12 cellular contexts compared by ENCODE assay signal in the genomic region with DNA sequence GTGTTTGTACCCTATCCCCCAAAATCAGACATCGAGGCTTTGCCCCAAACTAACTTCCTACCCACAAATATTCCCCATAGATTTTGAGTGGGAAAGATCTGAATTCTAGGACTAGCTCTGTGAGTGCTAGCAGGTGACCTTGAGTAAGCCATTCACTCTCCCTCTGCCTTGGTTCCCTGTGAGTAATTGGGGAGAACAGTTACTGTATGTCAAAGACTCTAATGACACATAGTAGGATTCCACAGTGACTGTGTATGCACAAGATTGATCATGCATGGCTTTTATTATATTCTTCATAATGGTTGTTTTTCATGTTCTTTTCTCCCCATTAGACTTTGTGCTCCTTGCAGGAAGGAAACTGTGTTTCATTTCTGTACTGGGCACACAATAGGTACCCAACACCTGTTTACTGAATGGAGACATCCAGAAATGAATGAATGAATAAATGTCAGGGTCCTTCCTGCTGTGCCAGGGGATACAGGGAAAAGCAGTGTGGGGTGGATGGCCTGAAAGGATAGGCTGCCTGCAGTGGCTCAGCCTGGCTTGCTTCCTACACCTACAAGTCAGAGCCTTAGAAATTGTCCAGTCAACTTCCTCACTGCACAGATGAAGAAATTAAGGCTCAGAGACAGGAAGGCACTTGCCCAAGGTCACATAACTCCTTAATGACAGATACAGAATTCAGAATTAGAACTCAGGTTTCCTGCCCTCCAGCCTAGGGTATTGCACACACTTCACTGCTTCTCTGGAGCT. TPM values are rescaled to one million over a fixed set of nuclear protein-coding genes. Genes with fewer than 3 reads are reported as not detected.
DNase-seq lines count a peak whose midpoint lies in the region; ATAC-seq and TF ChIP-seq lines count a peak whose summit lies in the region.
"Had no signal": no experiment of that assay in that cellular context is flagged by ENCODE, and none has a peak within 500 bp of the region (broad histone marks: within the 10 kb centered on the region; RNA-seq: fewer than 3 reads in every experiment).

No MANE protein-coding gene starts in this region.

- peaks cover 3% of the 10 kb centered on the region for H3K4me1 ChIP-seq in mesendoderm (ENCODE audit: control insufficient read depth, low read depth, low read length)
- H3K4me1 ChIP-seq in mesenchymal stem cell (ENCODE audit: control insufficient read depth, insufficient read depth, low read depth, low read length): peaks cover 5% of the 10 kb centered on the region
- peaks cover 5% of the 10 kb centered on the region for H3K4me1 ChIP-seq in body of pancreas

- H3K27me3 Mint-ChIP-seq in CD14-positive monocyte (ENCODE audit: low read depth in 3 of 3): peaks cover 48 to 58% (median 58%) of the 10 kb centered on the region in 3 donors
- H3K27me3 Mint-ChIP-seq in activated naive CD8-positive, alpha-beta T cell treated with anti-CD3 and anti-CD28 coated beads, Interleukin-2, amount 50 U/mL, for 24 hours: peaks cover 44% of the 10 kb centered on the region

- intact Hi-C loops in CD14-positive monocyte (cut with micrococcal nuclease) (loop anchor here (2.0 to 10.0 kb wide), 4 partner anchors 43 to 475 kb away; a partner anchor contains a TSS), body of pancreas (cut with DNase I) (no loop called here)

- no peak overlapping the region for H2BK12ac ChIP-seq in mesenchymal stem cell (ENCODE audit: low read length in 2 of 2)

- H3K36me3 ChIP-seq in mesendoderm (ENCODE audit: control insufficient read depth, insufficient read depth, low read length): no peaks in the 10 kb centered on the region
- no peaks in the 10 kb centered on the region for H3K36me3 ChIP-seq in mesenchymal stem cell (ENCODE audit: control insufficient read depth in 1 of 2, insufficient read depth in 2 of 2, low read depth in 1 of 2, low read length in 2 of 2)
- no peaks in the 10 kb centered on the region for H3K36me3 ChIP-seq in body of pancreas (replicated peaks in 1 of 2; ENCODE audit: insufficient read depth in 1 of 2, low read depth in 2 of 2)
- H3K36me3 ChIP-seq: MG63, tibial artery had no signal

- H3K23ac ChIP-seq in mesendoderm (ENCODE audit: low read length): peak overlapping the region; percentile 68
- no peak overlapping the region for H3K23ac ChIP-seq in mesenchymal stem cell (ENCODE audit: low read length in 2 of 2)

- H3K4me3 ChIP-seq in mesendoderm (ENCODE audit: low read length) (no peak overlapping the region), mesenchymal stem cell (ENCODE audit: insufficient read depth in 1 of 2, low read depth in 1 of 2, low read length in 2 of 2) (no peak overlapping the region), body of pancreas (no peak overlapping the region)
- H3K4me3 ChIP-seq: MG63 had no signal

- no peak for DNase-seq in CD14-positive monocyte (ENCODE audit: low spot score)
- peak; percentile 17 for DNase-seq in Caki2 (ENCODE audit: low read depth)
- DNase-seq in activated naive CD8-positive, alpha-beta T cell treated with anti-CD3 and anti-CD28 coated beads, Interleukin-2, amount 50 U/mL, for 24 hours: no peak
- no peak for DNase-seq in mesendoderm
- DNase-seq in mesenchymal stem cell: no peak
- no peak for DNase-seq in islet precursor cell
- DNase-seq in body of pancreas: no peak
- no peak for DNase-seq in RKO (ENCODE audit: low spot score)
- DNase-seq: MG63, tibial artery had no signal

- TF ChIP-seq POLR2A in body of pancreas (IDR thresholded peaks at IDR 0.05): no peak

- H3K9me3 Mint-ChIP-seq in CD14-positive monocyte: peaks cover 0 to 16% (median 7%) of the 10 kb centered on the region in 7 donors
- H3K9me3 Mint-ChIP-seq in activated naive CD8-positive, alpha-beta T cell treated with anti-CD3 and anti-CD28 coated beads, Interleukin-2, amount 50 U/mL, for 24 hours: no peaks in the 10 kb centered on the region

- ATAC-seq in activated naive CD8-positive, alpha-beta T cell treated with anti-CD3 and anti-CD28 coated beads, Interleukin-2, amount 50 U/mL, for 24 hours: peak; percentile 11
- ATAC-seq in body of pancreas: no peak

- no peak overlapping the region for H3K4me2 ChIP-seq in mesendoderm (ENCODE audit: low read length)
- H3K4me2 ChIP-seq in mesenchymal stem cell (ENCODE audit: low read length, poor library complexity, severe bottlenecking): no peak overlapping the region

- TF ChIP-seq CTCF in CD14-positive monocyte (IDR thresholded peaks at IDR 0.05) (no peak), body of pancreas (IDR thresholded peaks at IDR 0.05) (no peak)

- in situ Hi-C loops in Caki2 (cut with HindIII; ENCODE audit: low pct_unique_long_range_greater_than_20kb, low sequenced_read_pairs): no loop called here

- H3K4ac ChIP-seq in mesendoderm (ENCODE audit: low read depth, low read length) (no peak overlapping the region), mesenchymal stem cell (ENCODE audit: low read depth in 1 of 2, low read length in 2 of 2) (no peak overlapping the region)

- no peaks in the 10 kb centered on the region for H3K79me2 ChIP-seq in mesendoderm (ENCODE audit: control insufficient read depth, insufficient read depth, low read length)

- no peak overlapping the region for H4K91ac ChIP-seq in mesenchymal stem cell (ENCODE audit: low read length)

- no peak overlapping the region for H3K18ac ChIP-seq in mesendoderm (ENCODE audit: low read length)
- no peak overlapping the region for H3K18ac ChIP-seq in mesenchymal stem cell (ENCODE audit: low read depth in 1 of 2, low read length in 2 of 2)

- no peak overlapping the region for H4K5ac ChIP-seq in mesendoderm (ENCODE audit: low read length)

- no peaks in the 10 kb centered on the region for H3K79me1 ChIP-seq in mesendoderm (ENCODE audit: low read length)
- no peaks in the 10 kb centered on the region for H3K79me1 ChIP-seq in mesenchymal stem cell (replicated peaks; ENCODE audit: low read length, poor library complexity, severe bottlenecking)

- H4K8ac ChIP-seq in mesendoderm (ENCODE audit: low read depth, low read length) (no peak overlapping the region), mesenchymal stem cell (ENCODE audit: low read length) (no peak overlapping the region)

- no peak overlapping the region for H2BK5ac ChIP-seq in mesendoderm (ENCODE audit: low read length)
- H2BK5ac ChIP-seq in mesenchymal stem cell (ENCODE audit: low read depth, low read length, poor library complexity, severe bottlenecking): no peak overlapping the region

- H3K9me3 ChIP-seq in mesenchymal stem cell (ENCODE audit: control insufficient read depth, low read length) (no peaks in the 10 kb centered on the region), body of pancreas (no peaks in the 10 kb centered on the region)
- H3K9me3 ChIP-seq: MG63, tibial artery had no signal

- H2AK5ac ChIP-seq in mesendoderm (ENCODE audit: low read length) (no peak overlapping the region), mesenchymal stem cell (ENCODE audit: low read length, severe bottlenecking) (no peak overlapping the region)

- H3K56ac ChIP-seq in mesendoderm (ENCODE audit: low read length): no peak overlapping the region

- H3K9ac ChIP-seq in mesendoderm (ENCODE audit: low read length): no peak overlapping the region
- H3K9ac ChIP-seq in mesenchymal stem cell (ENCODE audit: low read length): no peak overlapping the region

- WGBS in mesendoderm (ENCODE audit: extremely low coverage, insufficient coverage, low lambda C conversion rate): no CpG with 5 or more reads among the region's 1 CpG
- WGBS in mesenchymal stem cell: no CpG with 5 or more reads among the region's 1 CpG
- 33 to 47% methylated on average over 1 of the region's 1 CpG for WGBS in body of pancreas, 2 donors

- H3K27me3 ChIP-seq in mesendoderm (ENCODE audit: insufficient read depth, low read length, poor library complexity): no peaks in the 10 kb centered on the region
- H3K27me3 ChIP-seq in mesenchymal stem cell (ENCODE audit: control insufficient read depth in 1 of 2, insufficient read depth in 1 of 2, low read length in 2 of 2): peaks cover 56 to 63% of the 10 kb centered on the region in 2 experiments
- H3K27me3 ChIP-seq in body of pancreas: peaks cover 0 to 5% of the 10 kb centered on the region in 2 donors

- H2BK15ac ChIP-seq in mesendoderm (replicated peaks; ENCODE audit: low read depth): no peak overlapping the region
- no peak overlapping the region for H2BK15ac ChIP-seq in mesenchymal stem cell (ENCODE audit: low read depth, poor library complexity, severe bottlenecking)

- H3K27ac Mint-ChIP-seq in CD14-positive monocyte: peak overlapping the region in 2 of 7 donors; percentile 27 to 31
- H3K27ac Mint-ChIP-seq in activated naive CD8-positive, alpha-beta T cell treated with anti-CD3 and anti-CD28 coated beads, Interleukin-2, amount 50 U/mL, for 24 hours: no peak overlapping the region

- no peak overlapping the region for H3K27ac ChIP-seq in mesendoderm (ENCODE audit: low read depth, low read length)
- no peak overlapping the region for H3K27ac ChIP-seq in mesenchymal stem cell (ENCODE audit: low read length, poor library complexity, severe bottlenecking)
- H3K27ac ChIP-seq in body of pancreas: no peak overlapping the region
- H3K27ac ChIP-seq: tibial artery had no signal

- H2BK120ac ChIP-seq in mesendoderm (ENCODE audit: low read depth, low read length) (no peak overlapping the region), mesenchymal stem cell (ENCODE audit: low read depth, low read length) (no peak overlapping the region)

- H3K36me3 Mint-ChIP-seq in CD14-positive monocyte: peaks cover 4 to 6% of the 10 kb centered on the region in 2 donors
- no peaks in the 10 kb centered on the region for H3K36me3 Mint-ChIP-seq in activated naive CD8-positive, alpha-beta T cell treated with anti-CD3 and anti-CD28 coated beads, Interleukin-2, amount 50 U/mL, for 24 hours (ENCODE audit: low read depth)

- peaks cover 26% of the 10 kb centered on the region for H3K4me1 Mint-ChIP-seq in CD14-positive monocyte
- peaks cover 33% of the 10 kb centered on the region for H3K4me1 Mint-ChIP-seq in activated naive CD8-positive, alpha-beta T cell treated with anti-CD3 and anti-CD28 coated beads, Interleukin-2, amount 50 U/mL, for 24 hours

- no peak overlapping the region for H2AFZ ChIP-seq in mesenchymal stem cell (ENCODE audit: low read depth, low read length)

- H3K14ac ChIP-seq in mesenchymal stem cell (ENCODE audit: low read length in 2 of 2): no peak overlapping the region

- peak overlapping the region; percentile 43 to 85 for H3K4me3 Mint-ChIP-seq in CD14-positive monocyte
- H3K4me3 Mint-ChIP-seq in activated naive CD8-positive, alpha-beta T cell treated with anti-CD3 and anti-CD28 coated beads, Interleukin-2, amount 50 U/mL, for 24 hours: peak overlapping the region; percentile 45

RNA-seq across cellular contexts. Expression of a gene that starts 0.9 kb away (rescaled TPM):
- polyA plus RNA-seq in CD14-positive monocyte: not detected
- total RNA-seq in Caki2 (2014; rRNA removed; shearing (Covaris generic); ENCODE audit: low replicate concordance): not detected in 2 replicates
- polyA plus RNA-seq in mesendoderm (2013, experiment 1 of 2): 1.6 TPM
- 1.6 TPM for polyA plus RNA-seq in mesendoderm (2013, experiment 2 of 2)
- not detected for polyA plus RNA-seq in mesenchymal stem cell (2013, experiment 1 of 2)
- polyA plus RNA-seq in mesenchymal stem cell (2013, experiment 2 of 2): not detected
- under 1 TPM; under 0.01 to 0.66 TPM for total RNA-seq in body of pancreas
- total RNA-seq: skeletal muscle tissue had no signal
- polyA plus RNA-seq: fibroblast of lung had no signal

RNA-seq across cellular contexts. Expression of a gene that starts 4.0 kb away (rescaled TPM):
- 10 to 100 TPM; 19.9 to 23.2 TPM for polyA plus RNA-seq in CD14-positive monocyte
- total RNA-seq in Caki2 (2014; rRNA removed; shearing (Covaris generic); ENCODE audit: low replicate concordance): 24.7 and 33.4 TPM in 2 replicates
- 4.8 TPM for polyA plus RNA-seq in mesendoderm (2013, experiment 1 of 2)
- polyA plus RNA-seq in mesendoderm (2013, experiment 2 of 2): 5.4 TPM
- polyA plus RNA-seq in mesenchymal stem cell (2013, experiment 1 of 2): 4.9 TPM
- 4.8 TPM for polyA plus RNA-seq in mesenchymal stem cell (2013, experiment 2 of 2)
- 10 to 100 TPM; 18.9 to 68.6 TPM for total RNA-seq in body of pancreas

RNA-seq across cellular contexts. Expression of a gene that starts 12.0 kb away (rescaled TPM):
- polyA plus RNA-seq in CD14-positive monocyte: 10 to 100 TPM; 17.4 to 30.6 TPM
- 203 and 221 TPM in 2 replicates for total RNA-seq in Caki2 (2014; rRNA removed; shearing (Covaris generic); ENCODE audit: low replicate concordance)
- 18.8 TPM for polyA plus RNA-seq in mesendoderm (2013, experiment 1 of 2)
- polyA plus RNA-seq in mesendoderm (2013, experiment 2 of 2): 16.7 TPM
- 80.8 TPM for polyA plus RNA-seq in mesenchymal stem cell (2013, experiment 1 of 2)
- polyA plus RNA-seq in mesenchymal stem cell (2013, experiment 2 of 2): 81.8 TPM
- 10 to 100 TPM; 31.1 to 33.9 TPM for total RNA-seq in body of pancreas

RNA-seq across cellular contexts. Expression of a gene that starts 22.4 kb away (rescaled TPM):
- 100 to 1,000 TPM; 119 to 145 TPM for polyA plus RNA-seq in CD14-positive monocyte
- 807 and 852 TPM in 2 replicates for total RNA-seq in Caki2 (2014; rRNA removed; shearing (Covaris generic); ENCODE audit: low replicate concordance)
- polyA plus RNA-seq in mesendoderm (2013, experiment 1 of 2): 2,015 TPM
- polyA plus RNA-seq in mesendoderm (2013, experiment 2 of 2): 2,012 TPM
- 545 TPM for polyA plus RNA-seq in mesenchymal stem cell (2013, experiment 1 of 2)
- 525 TPM for polyA plus RNA-seq in mesenchymal stem cell (2013, experiment 2 of 2)
- 100 to 1,000 TPM; 269 to 441 TPM for total RNA-seq in body of pancreas

RNA-seq across cellular contexts. Expression of a gene that starts 43.8 kb away (rescaled TPM):
- 1 to 10 TPM; 1.8 to 3.2 TPM for polyA plus RNA-seq in CD14-positive monocyte
- 20.0 and 23.9 TPM in 2 replicates for total RNA-seq in Caki2 (2014; rRNA removed; shearing (Covaris generic); ENCODE audit: low replicate concordance)
- 6.0 TPM for polyA plus RNA-seq in mesendoderm (2013, experiment 1 of 2)
- polyA plus RNA-seq in mesendoderm (2013, experiment 2 of 2): 6.1 TPM
- polyA plus RNA-seq in mesenchymal stem cell (2013, experiment 1 of 2): 2.7 TPM
- 2.9 TPM for polyA plus RNA-seq in mesenchymal stem cell (2013, experiment 2 of 2)
- total RNA-seq in body of pancreas: 10 to 100 TPM in 1 of 2 donors, 1 to 10 TPM in 1; 9.6 to 17.8 TPM
